14 cellular contexts compared by ENCODE assay signal in genomic region chr4:174216935-174217272, GRCh38.
DNase-seq lines count a peak whose midpoint lies in the region; ATAC-seq and TF ChIP-seq lines count a peak whose summit lies in the region.
"Had no signal": no experiment of that assay in that cellular context is flagged by ENCODE, and none has a peak within 500 bp of the region (broad histone marks: within the 10 kb centered on the region; RNA-seq: fewer than 3 reads in every experiment).

No MANE protein-coding gene starts in this region.

- peaks cover 28% of the 10 kb centered on the region for H3K4me1 ChIP-seq in adipocyte (ENCODE audit: control insufficient read depth, insufficient read depth, low read length)

- peak overlapping the region; percentile 69 for H3K9ac ChIP-seq in adipocyte (ENCODE audit: low read length)

- TF ChIP-seq CTCF in HFFc6 (IDR thresholded peaks at IDR 0.05), result no peak

- no peak for ATAC-seq in GM19452 (IDR thresholded peaks at IDR 0.05; ENCODE audit: unreplicated experiment)
- no peak for ATAC-seq in GM18867 (IDR thresholded peaks at IDR 0.05; ENCODE audit: unreplicated experiment)
- ATAC-seq: K562 had no signal

- peaks cover 37% of the 10 kb centered on the region for H3K27me3 ChIP-seq in adipocyte (replicated peaks; ENCODE audit: control insufficient read depth, insufficient read depth, low read length)

- peak overlapping the region; percentile 74; the same call in 1 of the 2 replicates for H3K4me3 Mint-ChIP-seq in HFFc6
- H3K4me3 Mint-ChIP-seq in immature natural killer cell, result peak overlapping the region in 3 of 5 donors; percentile 12 to 26 (median 23)

- H3K27me3 Mint-ChIP-seq in HFFc6 (ENCODE audit: insufficient read depth) (peaks cover 51% of the 10 kb centered on the region), immature natural killer cell (ENCODE audit: low read depth in 3 of 3) (peaks cover 38 to 55% (median 52%) of the 10 kb centered on the region in 3 donors)

- H3K9me3 ChIP-seq in adipocyte (ENCODE audit: control insufficient read depth, low read length), result no peaks in the 10 kb centered on the region

- H3K4me1 Mint-ChIP-seq in HFFc6 (ENCODE audit: low read depth) (peaks cover 50% of the 10 kb centered on the region), immature natural killer cell (peaks cover 33 to 47% of the 10 kb centered on the region in 2 donors)

- peaks cover 4% of the 10 kb centered on the region; the same call in 1 of the 2 replicates for H3K36me3 Mint-ChIP-seq in HFFc6 (ENCODE audit: low read depth)
- H3K36me3 Mint-ChIP-seq in immature natural killer cell, result peaks cover 0 to 6% (median 2%) of the 10 kb centered on the region in 3 donors

- H3K9me3 Mint-ChIP-seq in HFFc6, result peaks cover 3% of the 10 kb centered on the region; the same call in 1 of the 2 replicates
- peaks cover 0 to 10% (median 0%) of the 10 kb centered on the region in 6 donors for H3K9me3 Mint-ChIP-seq in immature natural killer cell

- H3K27ac Mint-ChIP-seq in HFFc6, result no peak overlapping the region
- H3K27ac Mint-ChIP-seq in immature natural killer cell, result no peak overlapping the region

- no peaks in the 10 kb centered on the region for H3K36me3 ChIP-seq in adipocyte (ENCODE audit: control insufficient read depth, insufficient read depth, low read length, severe bottlenecking)

- DNase-seq in HFFc6 (no peak), adipocyte (ENCODE audit: low read depth) (no peak), immature natural killer cell (no peak), skeletal muscle cell (ENCODE audit: low read depth) (no peak), cerebellar nuclear complex (lab: John Stamatoyannopoulos, UW) (no peak), NCI-H1694 (lab: John Stamatoyannopoulos, UW) (no peak)
- DNase-seq: activated gamma-delta T cell treated with Interleukin-2 at 50 U/mL for 16 hours, COR-L47, GOT3, NCI-H2029, T-helper 1 cell had no signal

- H3K4me3 ChIP-seq in adipocyte (ENCODE audit: low read length) (peak overlapping the region; percentile 81), skeletal muscle cell (ENCODE audit: low read depth, low read length) (peak overlapping the region; percentile 42)
- H3K4me3 ChIP-seq: K562 had no signal
